Comparison of ENCODE assay signal across 25 cellular contexts in genomic region chr2:42288811-42289210, GRCh38.
"Had no signal": no experiment of that assay in that cellular context is flagged by ENCODE, and none has a peak within 500 bp of the region (broad histone marks: within the 10 kb centered on the region; RNA-seq: fewer than 3 reads in every experiment).

No MANE protein-coding gene starts in this region.

- H3K27ac Mint-ChIP-seq: dendritic cell treated with granulocyte-macrophage colony-stimulating factor and Interleukin-4, amounts not matched to agents 40 ng/mL and 50 ng/mL, for 4 days; natural killer cell; neural progenitor cell; type B pancreatic cell had no signal

- H3K9me3 Mint-ChIP-seq: activated CD4-positive, alpha-beta memory T cell treated with anti-CD3 and anti-CD28 coated beads for 36 hours; activated CD4-positive, alpha-beta T cell treated with anti-CD3 and anti-CD28 coated beads, Interleukin-2, amount 10 ng/mL, durations not matched to agents 24 days and 14 days; dendritic cell treated with granulocyte-macrophage colony-stimulating factor and Interleukin-4, amounts not matched to agents 40 ng/mL and 50 ng/mL, for 4 days; immature natural killer cell; natural killer cell; neural progenitor cell; stimulated activated naive CD8-positive, alpha-beta T cell treated with anti-CD3 and anti-CD28 coated beads, Interleukin-15, Interleukin-2, amounts not matched to agents 100 ng/mL and 50 ng/mL, for 24 hours; type B pancreatic cell had no signal

- H3K27ac ChIP-seq: breast epithelium, esophagus muscularis mucosa, foreskin keratinocyte, heart left ventricle, neural progenitor cell, right atrium auricular region, uterus, VCaP had no signal

- H3K27me3 ChIP-seq: breast epithelium, esophagus muscularis mucosa, foreskin keratinocyte, heart left ventricle, neural progenitor cell, right atrium auricular region, uterus had no signal

- H3K4me1 Mint-ChIP-seq: neural progenitor cell had no signal

- H3K9me3 ChIP-seq: breast epithelium, esophagus muscularis mucosa, heart left ventricle, right atrium auricular region, uterus had no signal

- ATAC-seq: foreskin keratinocyte, heart left ventricle, left colon, natural killer cell had no signal

- H3K27me3 Mint-ChIP-seq: activated CD4-positive, alpha-beta memory T cell treated with anti-CD3 and anti-CD28 coated beads for 36 hours; activated CD4-positive, alpha-beta T cell treated with anti-CD3 and anti-CD28 coated beads, Interleukin-2, amount 10 ng/mL, durations not matched to agents 24 days and 14 days; dendritic cell treated with granulocyte-macrophage colony-stimulating factor and Interleukin-4, amounts not matched to agents 40 ng/mL and 50 ng/mL, for 4 days; stimulated activated naive CD8-positive, alpha-beta T cell treated with anti-CD3 and anti-CD28 coated beads, Interleukin-15, Interleukin-2, amounts not matched to agents 100 ng/mL and 50 ng/mL, for 24 hours; type B pancreatic cell had no signal

- DNase-seq: activated CD4-positive, alpha-beta memory T cell treated with anti-CD3 and anti-CD28 coated beads for 36 hours; activated CD4-positive, alpha-beta T cell treated with anti-CD3 and anti-CD28 coated beads, Interleukin-2, amount 10 ng/mL, durations not matched to agents 24 days and 14 days; activated naive CD4-positive, alpha-beta T cell; activated T-cell treated with anti-CD3 and anti-CD28 coated beads for 4 hours; central memory CD4-positive, alpha-beta T cell; foreskin keratinocyte; heart left ventricle; hypothalamus; immature natural killer cell; kidney; left colon; midbrain; natural killer cell; stimulated activated CD4-positive, alpha-beta T cell treated with anti-CD3 and anti-CD28 coated beads, Interleukin-15, amount 100 ng/mL, for 24 hours; stimulated activated CD4-positive, alpha-beta T cell treated with anti-CD3 and anti-CD28 coated beads, Interleukin-2, amount 100 ng/mL, for 24 hours; substantia nigra; uterus had no signal

- FAIRE-seq: kidney had no signal

- H3K4me3 Mint-ChIP-seq: activated CD4-positive, alpha-beta memory T cell treated with anti-CD3 and anti-CD28 coated beads for 36 hours; activated CD4-positive, alpha-beta T cell treated with anti-CD3 and anti-CD28 coated beads, Interleukin-2, amount 10 ng/mL, durations not matched to agents 24 days and 14 days; dendritic cell treated with granulocyte-macrophage colony-stimulating factor and Interleukin-4, amounts not matched to agents 40 ng/mL and 50 ng/mL, for 4 days; immature natural killer cell; natural killer cell; neural progenitor cell; stimulated activated naive CD8-positive, alpha-beta T cell treated with anti-CD3 and anti-CD28 coated beads, Interleukin-15, Interleukin-2, amounts not matched to agents 100 ng/mL and 50 ng/mL, for 24 hours; type B pancreatic cell had no signal

- H3K36me3 Mint-ChIP-seq: natural killer cell had no signal
